8 cellular contexts compared by ENCODE assay signal in genomic region chr17:78412403-78412802, GRCh38. TPM values are rescaled to one million over a fixed set of nuclear protein-coding genes. Genes with fewer than 3 reads are reported as not detected.
DNase-seq lines count a peak whose midpoint lies in the region; ATAC-seq and TF ChIP-seq lines count a peak whose summit lies in the region.

No MANE protein-coding gene starts in this region.

- H3K9me3 ChIP-seq in GM23248 (ENCODE audit: low read depth) = no peaks in the 10 kb centered on the region

- in situ Hi-C loops in GM23248 (cut with MboI) = no loop called here

- H2AFZ ChIP-seq in GM23248 = no peak overlapping the region

- H3K27ac ChIP-seq in GM23248 = no peak overlapping the region
- H3K27ac ChIP-seq in foreskin keratinocyte = no peak overlapping the region

- no peak overlapping the region for H3K4me3 ChIP-seq in AG10803 (ENCODE audit: low read length)
- H3K4me3 ChIP-seq in GM23248 = no peak overlapping the region

- H3K27me3 ChIP-seq in GM23248 (replicated peaks; ENCODE audit: insufficient read depth) (no peaks in the 10 kb centered on the region), foreskin keratinocyte (no peaks in the 10 kb centered on the region)

- H3K36me3 ChIP-seq in GM23248 (ENCODE audit: low read depth) = no peaks in the 10 kb centered on the region; the same call in 1 of the 2 replicates

- H3K79me2 ChIP-seq in GM23248 (ENCODE audit: insufficient read depth) = peaks cover 68% of the 10 kb centered on the region

- H3K9ac ChIP-seq in GM23248 = no peak overlapping the region

- peaks cover 3% of the 10 kb centered on the region; the same call in 1 of the 2 replicates for H3K4me1 ChIP-seq in GM23248 (ENCODE audit: insufficient read depth)
- peaks cover 3% of the 10 kb centered on the region for H3K4me1 ChIP-seq in foreskin keratinocyte

- ATAC-seq in foreskin keratinocyte (peak; percentile 23), omental fat pad (ENCODE audit: low FRiP score) (no peak), left lobe of liver (no peak)

- H3F3A ChIP-seq in GM23248 (ENCODE audit: insufficient read depth) = no peaks in the 10 kb centered on the region

- TF ChIP-seq CTCF in AG10803 (conservative IDR thresholded peaks at IDR 0.05; ENCODE audit: low read length) = peak; percentile 39
- TF ChIP-seq CTCF in foreskin keratinocyte (conservative IDR thresholded peaks at IDR 0.05) = peak; percentile 45
- TF ChIP-seq CTCF in omental fat pad (IDR thresholded peaks at IDR 0.05) = no peak

- H3K4me2 ChIP-seq in GM23248 (ENCODE audit: unreplicated experiment) = no peak overlapping the region

- 0 out of 2 replicates have a peak, but pooled peaks cover 4% of the 10 kb centered on the region for H4K20me1 ChIP-seq in GM23248 (ENCODE audit: insufficient read depth)

- H3K9me2 ChIP-seq in GM23248 (ENCODE audit: insufficient read depth) = no peaks in the 10 kb centered on the region

- DNase-seq in AG10803 (ENCODE audit: low read depth) (no peak), GM23248 (peak; percentile 52), foreskin keratinocyte (no peak), omental fat pad (ENCODE audit: low spot score) (no peak), left lobe of liver (ENCODE audit: low spot score) (no peak), NCI-H510A treated with DMSO at 0.1 percent for 48 hours (lab: John Stamatoyannopoulos, UW) (no peak)
- peak; percentile 22 to 23 for DNase-seq in activated CD4-positive, alpha-beta T cell treated with anti-CD3 and anti-CD28 coated beads for 4 hours
- DNase-seq in stimulated activated CD8-positive, alpha-beta memory T cell treated with anti-CD3 and anti-CD28 coated beads, Interleukin-7, amount 100 ng/mL, for 48 hours (ENCODE audit: extremely low read depth in 1 of 2, low read depth in 1 of 2) = peak; percentile 16 to 68

- WGBS in GM23248 (ENCODE audit: low coverage in 1 of 2, low lambda C conversion rate in 2 of 2, missing lambda C conversion rate in 2 of 2), 2 experiments = 80 to 81% methylated on average over 10 of the region's 10 CpGs

RNA-seq across cellular contexts. Expression of gene PGS1, which starts 34.0 kb away (rescaled TPM):
- total RNA-seq in GM23248 (2014; rRNA removed; shearing (Covaris generic)) = 31.4 and 32.5 TPM in 2 replicates
- polyA plus RNA-seq in GM23248 (2016; fragmentation: Nextera tagmentation; extraction: Ambion mirVana) = 28.6 and 30.2 TPM in 2 replicates
- 14.8 and 14.9 TPM in 2 replicates for total RNA-seq in foreskin keratinocyte
- 12.3 and 14.3 TPM in 2 replicates for polyA plus RNA-seq in foreskin keratinocyte
- total RNA-seq in omental fat pad = 10 to 100 TPM; 25.8 to 97.2 (median 70.2) TPM
- total RNA-seq in left lobe of liver = 9.1 TPM

RNA-seq across cellular contexts. Expression of gene SOCS3, which starts 52.5 kb away (rescaled TPM):
- 47.8 and 50.6 TPM in 2 replicates for total RNA-seq in GM23248 (2014; rRNA removed; shearing (Covaris generic))
- 31.2 and 31.5 TPM in 2 replicates for polyA plus RNA-seq in GM23248 (2016; fragmentation: Nextera tagmentation; extraction: Ambion mirVana)
- 3.7 and 3.9 TPM in 2 replicates for total RNA-seq in foreskin keratinocyte
- polyA plus RNA-seq in foreskin keratinocyte = 1.7 and 2.4 TPM in 2 replicates
- 1,000 to 10,000 TPM in 1 of 4 donors, 100 to 1,000 TPM in 3; 186 to 1,117 (median 634) TPM for total RNA-seq in omental fat pad
- total RNA-seq in left lobe of liver = 2.7 TPM

Comparison
In these comparisons a context has a peak if more than half of its experiments do, and no peak if none do; other contexts are left out.
1. DNase-seq: peak in GM23248 (single experiment), activated CD4-positive, alpha-beta T cell treated with anti-CD3 and anti-CD28 coated beads for 4 hours (2 of 2) and stimulated activated CD8-positive, alpha-beta memory T cell treated with anti-CD3 and anti-CD28 coated beads, Interleukin-7, amount 100 ng/mL, for 48 hours (2 of 2); none in AG10803 (single experiment), foreskin keratinocyte (0 of 2), omental fat pad (single experiment), left lobe of liver (single experiment) and NCI-H510A treated with DMSO at 0.1 percent for 48 hours (single experiment).
2. CTCF ChIP-seq: peak in AG10803 (single experiment) and foreskin keratinocyte (single experiment); none in omental fat pad (0 of 3).
3. RNA of gene SOCS3, which starts 52.5 kb away (total RNA-seq): 186 to 1,117 TPM in omental fat pad and 47.8 to 50.6 TPM in GM23248; 3.7 to 3.9 TPM in foreskin keratinocyte and 2.7 TPM in left lobe of liver (single experiment); every median in the first group is over 10 times any median in the second.